ENCODE assay signal across 22 cellular contexts in the genomic region with DNA sequence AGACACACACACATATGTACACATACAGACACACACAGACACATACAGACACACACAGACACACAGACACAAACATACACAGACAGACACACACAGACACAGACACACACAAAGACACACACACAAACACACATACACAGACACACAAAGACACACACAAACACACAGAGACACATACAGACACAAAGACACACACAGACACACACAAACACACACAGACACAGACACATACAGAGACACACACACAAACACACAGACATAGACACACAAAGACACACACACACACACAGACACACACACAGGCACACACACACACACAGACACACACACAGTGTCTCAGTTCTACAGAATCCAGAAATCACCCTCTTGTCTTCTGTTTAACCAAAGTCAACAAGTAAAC.
A peak's percentile ranks its signal among the peaks of the same experiment; 100 is the strongest.
DNase-seq lines count a peak whose midpoint lies in the region; ATAC-seq, FAIRE-seq and TF ChIP-seq lines count a peak whose summit lies in the region.
"Had no signal": no experiment of that assay in that cellular context is flagged by ENCODE, and none has a peak within 500 bp of the region (broad histone marks: within the 10 kb centered on the region; RNA-seq: fewer than 3 reads in every experiment).

No MANE protein-coding gene starts in this region.

- peak overlapping the region; percentile 84 for H2BK15ac ChIP-seq in H1 (ENCODE audit: low read length)

- peak overlapping the region; percentile 24; the same call in 1 of the 2 replicates for H2AK5ac ChIP-seq in H1 (ENCODE audit: low read depth, low read length)

- TF ChIP-seq EP300 in H1 (IDR thresholded peaks at IDR 0.05; ENCODE audit: borderline replicate concordance in 1 of 2, low read depth in 2 of 2, low read length in 2 of 2) (no peak), stomach (IDR thresholded peaks at IDR 0.05) (no peak)

- H3K27me3 ChIP-seq in BLaER1 (no peaks in the 10 kb centered on the region), H1 (replicated peaks in 1 of 4; ENCODE audit: control insufficient read depth in 3 of 4, extremely low read depth in 1 of 4, insufficient read depth in 3 of 4, low read length in 3 of 4) (no peaks in the 10 kb centered on the region), stomach (no peaks in the 10 kb centered on the region)
- H3K27me3 ChIP-seq: BE2C had no signal

- H2BK20ac ChIP-seq in H1 (ENCODE audit: low read length) = peak overlapping the region; percentile 63

- no peak overlapping the region for H3K23ac ChIP-seq in H1 (ENCODE audit: insufficient read length)

- no peak overlapping the region for H2AFZ ChIP-seq in H1 (ENCODE audit: low read length)
- H2AFZ ChIP-seq: GM23248 had no signal

- H3K9me3 ChIP-seq in BLaER1 (peaks cover 10% of the 10 kb centered on the region; the same call in 1 of the 2 replicates), HEK293 (ENCODE audit: control insufficient read depth, insufficient read depth, low read depth, low read length) (no peaks in the 10 kb centered on the region), H1 (ENCODE audit: insufficient read depth in 2 of 2, low read depth in 1 of 2, low read length in 1 of 2) (no peaks in the 10 kb centered on the region), stomach (peaks cover 0 to 22% (median 19%) of the 10 kb centered on the region in 4 donors)
- H3K9me3 ChIP-seq: BE2C had no signal

- H3K23me2 ChIP-seq in H1 (ENCODE audit: low read depth, low read length) = peaks cover 4% of the 10 kb centered on the region

- CTCF ChIA-PET in HEK293 (lab: Yijun Ruan, JAX) (no interaction called here), H1 (lab: Charles Lee; ENCODE audit: partially characterized antibody) (no interaction called here)

- H3K9ac ChIP-seq in BLaER1 (no peak overlapping the region), H1 (replicated peaks in 1 of 4; ENCODE audit: extremely low read depth in 1 of 4, low read depth in 3 of 4, low read length in 3 of 4) (no peak overlapping the region)
- H3K9ac ChIP-seq: GM23248 had no signal

- intact Hi-C loops in stomach (cut with DNase I; ENCODE audit: low total_unique reads) = no loop called here

- H2BK5ac ChIP-seq in H1 (ENCODE audit: low read depth, low read length) = peak overlapping the region; percentile 4; the same call in 1 of the 2 replicates

- no peak for FAIRE-seq in H1 (lab: Jason Lieb, UNC)
- FAIRE-seq: A204.1, GM12892 had no signal

- H3K4me3 ChIP-seq in BLaER1 (no peak overlapping the region), HEK293 (ENCODE audit: low read depth, low read length) (no peak overlapping the region), H1 (ENCODE audit: extremely low read depth in 1 of 4, insufficient read depth in 2 of 4, low read depth in 3 of 4, low read length in 4 of 4) (no peak overlapping the region), stomach (no peak overlapping the region)
- H3K4me3 ChIP-seq: GM23248 had no signal

- no peak overlapping the region; the same call in 1 of the 2 replicates for H4K8ac ChIP-seq in H1 (ENCODE audit: extremely low read depth, insufficient read depth, low read length)

- peak overlapping the region; percentile 10 for H4K5ac ChIP-seq in H1 (ENCODE audit: insufficient read length, low read depth, low read length)

- no peak overlapping the region for H2BK120ac ChIP-seq in H1 (replicated peaks; ENCODE audit: low read depth, low read length)

- H4K91ac ChIP-seq in H1 (replicated peaks; ENCODE audit: insufficient read length, low read length) = no peak overlapping the region

- H3K56ac ChIP-seq in H1 (replicated peaks; ENCODE audit: insufficient read length, low read depth, low read length) = peak overlapping the region; percentile 84

- H3K4me2 ChIP-seq in BLaER1 (peak overlapping the region; percentile 43; the same call in 1 of the 2 replicates), H1 (ENCODE audit: insufficient read depth in 1 of 2, low read depth in 2 of 2, low read length in 2 of 2) (no peak overlapping the region)

- TF ChIP-seq RAD21 in H1 (IDR thresholded peaks at IDR 0.05 in 1 of 2, conservative IDR thresholded peaks at IDR 0.05 in 1 of 2; ENCODE audit: low read depth in 2 of 2, low read length in 2 of 2) = no peak

- TF ChIP-seq POLR2A in H1 (IDR thresholded peaks at IDR 0.05; ENCODE audit: control extremely low read depth in 1 of 2, low read depth in 2 of 2, low read length in 2 of 2) (no peak), stomach (IDR thresholded peaks at IDR 0.05) (no peak)

- no peak overlapping the region for H3K4ac ChIP-seq in H1 (replicated peaks; ENCODE audit: insufficient read length, low read depth, low read length)

- no peak overlapping the region for H3K18ac ChIP-seq in H1 (ENCODE audit: extremely low read depth, low read length)

- no peak for ATAC-seq in GM21619 (IDR thresholded peaks at IDR 0.05; ENCODE audit: unreplicated experiment)
- ATAC-seq: HCT116 had no signal

- H3K36me3 ChIP-seq in BLaER1 (no peaks in the 10 kb centered on the region), HEK293 (ENCODE audit: control insufficient read depth in 2 of 2, insufficient read depth in 1 of 2, low read length in 2 of 2) (no peaks in the 10 kb centered on the region), H1 (ENCODE audit: control insufficient read depth in 2 of 4, insufficient read depth in 4 of 4, low read length in 3 of 4) (no peaks in the 10 kb centered on the region), stomach (no peaks in the 10 kb centered on the region)
- H3K36me3 ChIP-seq: BE2C had no signal

- no peaks in the 10 kb centered on the region for H3K79me2 ChIP-seq in H1 (ENCODE audit: control insufficient read depth in 1 of 2, insufficient read depth in 2 of 2, low read length in 2 of 2)

- no peaks in the 10 kb centered on the region for H3K79me1 ChIP-seq in H1 (ENCODE audit: low read depth, low read length)

- POLR2A ChIA-PET in HEK293 (lab: Yijun Ruan, JAX) (no interaction called here), H1 (lab: Charles Lee; ENCODE audit: partially characterized antibody) (no interaction called here)

- no peak for TF ChIP-seq CTCF in HEK293 (tag by site-specific recombination; IDR thresholded peaks at IDR 0.05)
- no peak for TF ChIP-seq CTCF in H1 (IDR thresholded peaks at IDR 0.05; ENCODE audit: control extremely low read depth in 1 of 3, insufficient read depth in 1 of 3, low read depth in 1 of 3, low read length in 3 of 3)
- TF ChIP-seq CTCF in stomach (IDR thresholded peaks at IDR 0.05) = no peak

- H3K27ac ChIP-seq in BLaER1 = no peak overlapping the region
- no peak overlapping the region for H3K27ac ChIP-seq in HEK293 (ENCODE audit: extremely low read depth, low read depth, low read length)
- H3K27ac ChIP-seq in H1 (ENCODE audit: low read depth, low read length) = no peak overlapping the region
- no peak overlapping the region for H3K27ac ChIP-seq in stomach
- H3K27ac ChIP-seq: GM23248 had no signal

- no peak overlapping the region for H3K14ac ChIP-seq in H1 (ENCODE audit: insufficient read length)

- no peaks in the 10 kb centered on the region for H4K20me1 ChIP-seq in BLaER1
- peaks cover 0 to 2% of the 10 kb centered on the region in 2 experiments for H4K20me1 ChIP-seq in H1 (replicated peaks in 1 of 2; ENCODE audit: control insufficient read depth in 1 of 2, insufficient read depth in 2 of 2, low read length in 2 of 2)

- H2BK12ac ChIP-seq in H1 (ENCODE audit: low read depth, low read length) = peak overlapping the region; percentile 52

- DNase-seq in H1 (ENCODE audit: low read depth in 1 of 2, low spot score in 2 of 2) = no peak
- DNase-seq in NCI-H2107 treated with DMSO at 0.1 percent for 48 hours (lab: John Stamatoyannopoulos, UW; ENCODE audit: unreplicated experiment) = no peak
- no peak for DNase-seq in stomach
- DNase-seq: ACHN; AML-193; BE2C; C1 segment of cervical spinal cord; Calu3; CD4-positive, alpha-beta memory T cell; COR-L47; DMS53; DMS79 treated with DMSO at 0.1 percent for 48 hours; GF-D8; GM23248; H9; HFFc6 had no signal

- H3K4me1 ChIP-seq in BLaER1 (peaks cover 12% of the 10 kb centered on the region; the same call in 1 of the 2 replicates), HEK293 (ENCODE audit: control insufficient read depth, insufficient read depth, low read length) (no peaks in the 10 kb centered on the region), H1 (replicated peaks in 1 of 4; ENCODE audit: control insufficient read depth in 3 of 4, insufficient read depth in 4 of 4, low read length in 3 of 4) (peaks cover 0 to 3% (median 0%) of the 10 kb centered on the region in 4 experiments; a peak in 1 of 7 replicates), stomach (no peaks in the 10 kb centered on the region)
- H3K4me1 ChIP-seq: BE2C had no signal

TF ChIP-seq in HEK293, 187 proteins besides CTCF, POLR2A, EP300 and RAD21:
- TF ChIP-seq, protein P1, sequence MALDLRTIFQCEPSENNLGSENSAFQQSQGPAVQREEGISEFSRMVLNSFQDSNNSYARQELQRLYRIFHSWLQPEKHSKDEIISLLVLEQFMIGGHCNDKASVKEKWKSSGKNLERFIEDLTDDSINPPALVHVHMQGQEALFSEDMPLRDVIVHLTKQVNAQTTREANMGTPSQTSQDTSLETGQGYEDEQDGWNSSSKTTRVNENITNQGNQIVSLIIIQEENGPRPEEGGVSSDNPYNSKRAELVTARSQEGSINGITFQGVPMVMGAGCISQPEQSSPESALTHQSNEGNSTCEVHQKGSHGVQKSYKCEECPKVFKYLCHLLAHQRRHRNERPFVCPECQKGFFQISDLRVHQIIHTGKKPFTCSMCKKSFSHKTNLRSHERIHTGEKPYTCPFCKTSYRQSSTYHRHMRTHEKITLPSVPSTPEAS (tag by site-specific recombination; IDR thresholded peaks at IDR 0.05) = peak; percentile 76; the same call in 1 of the 2 replicates
- no peak for TF ChIP-seq ZNF544 (tag by site-specific recombination; IDR thresholded peaks at IDR 0.05)
